Comparison of ENCODE assay signal across 11 cellular contexts in the genomic region with DNA sequence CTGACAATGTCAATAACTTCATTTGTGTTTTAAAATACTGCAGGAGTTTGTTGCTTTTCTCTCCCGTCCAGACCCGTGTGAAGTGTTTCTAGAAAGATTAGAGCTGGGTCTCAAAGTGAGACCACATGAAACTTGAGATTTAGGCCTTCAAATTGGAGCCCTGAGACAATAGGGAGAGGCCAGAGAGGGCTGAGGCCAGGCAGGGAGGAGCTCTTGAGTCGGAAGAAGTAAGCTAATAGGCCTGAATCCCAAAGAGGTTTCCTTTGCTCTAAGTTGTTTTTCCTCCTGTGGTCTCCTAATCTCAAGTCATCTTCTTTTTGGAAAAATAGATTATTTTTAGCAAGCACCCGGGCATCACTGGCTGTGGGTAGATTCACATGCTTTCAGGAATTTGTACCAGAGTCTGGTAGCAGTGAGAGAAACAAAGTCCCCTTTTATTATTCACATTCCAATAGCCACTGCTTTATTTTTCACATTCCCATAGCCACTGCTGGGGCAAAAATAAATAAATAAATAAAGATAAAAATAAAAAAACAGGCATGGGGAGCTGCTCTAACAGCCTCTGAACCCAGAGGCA.
DNase-seq lines count a peak whose midpoint lies in the region; ATAC-seq and TF ChIP-seq lines count a peak whose summit lies in the region.
"Had no signal": no experiment of that assay in that cellular context is flagged by ENCODE, and none has a peak within 500 bp of the region (broad histone marks: within the 10 kb centered on the region; RNA-seq: fewer than 3 reads in every experiment).

No MANE protein-coding gene starts in this region.

- TF ChIP-seq CTCF in DND-41 (IDR thresholded peaks at IDR 0.05; ENCODE audit: borderline replicate concordance, extremely low read depth, low read length, poor library complexity, severe bottlenecking): no peak
- no peak for TF ChIP-seq CTCF in MM.1S (IDR thresholded peaks at IDR 0.05; ENCODE audit: low read length)
- no peak for TF ChIP-seq CTCF in coronary artery (IDR thresholded peaks at IDR 0.05)

- H3K27me3 ChIP-seq in DND-41 (ENCODE audit: insufficient read depth, low read length, poor library complexity) (no peaks in the 10 kb centered on the region), MM.1S (replicated peaks; ENCODE audit: insufficient read depth, low read length) (no peaks in the 10 kb centered on the region)

- H3K4me3 ChIP-seq in DND-41 (ENCODE audit: low read depth in 1 of 2, low read length in 2 of 2) (no peak overlapping the region), MM.1S (ENCODE audit: low read length) (no peak overlapping the region), coronary artery (no peak overlapping the region)
- H3K4me3 ChIP-seq: heart left ventricle, K562 had no signal

- peak; percentile 0; the same call in 2 of the 3 replicates for ATAC-seq in DND-41 (ENCODE audit: insufficient read depth, low read depth)

- H4K20me1 ChIP-seq in DND-41 (ENCODE audit: insufficient read depth, low read length): no peaks in the 10 kb centered on the region
- H4K20me1 ChIP-seq in MM.1S (ENCODE audit: insufficient read depth, low read length): no peaks in the 10 kb centered on the region

- H3K4me2 ChIP-seq in DND-41 (ENCODE audit: insufficient read depth, low read length) (peak overlapping the region; percentile 61), MM.1S (ENCODE audit: low read depth, low read length) (no peak overlapping the region)

- H2AFZ ChIP-seq in DND-41 (ENCODE audit: low read depth, low read length): peak overlapping the region; percentile 73
- peak overlapping the region; percentile 21 for H2AFZ ChIP-seq in MM.1S (ENCODE audit: low read length)

- H3K36me3 ChIP-seq in DND-41 (ENCODE audit: insufficient read depth, low read length) (no peaks in the 10 kb centered on the region), MM.1S (replicated peaks; ENCODE audit: insufficient read depth, low read length) (no peaks in the 10 kb centered on the region)
- H3K36me3 ChIP-seq: heart left ventricle had no signal

- peaks cover 6% of the 10 kb centered on the region; the same call in 1 of the 2 replicates for H3F3A ChIP-seq in MM.1S (ENCODE audit: insufficient read depth, low read length)

- H3K4me1 ChIP-seq in DND-41 (ENCODE audit: insufficient read depth, low read length) (peaks cover 45% of the 10 kb centered on the region), MM.1S (ENCODE audit: low read length) (peaks cover 31% of the 10 kb centered on the region)

- no peaks in the 10 kb centered on the region for H3K9me2 ChIP-seq in MM.1S (replicated peaks; ENCODE audit: insufficient read depth, low read length)

- H3K79me2 ChIP-seq in DND-41 (ENCODE audit: insufficient read depth, low read length): no peaks in the 10 kb centered on the region
- no peaks in the 10 kb centered on the region for H3K79me2 ChIP-seq in MM.1S (ENCODE audit: low read length)

- H3K9ac ChIP-seq in DND-41 (ENCODE audit: low read depth, low read length) (peak overlapping the region; percentile 61), MM.1S (ENCODE audit: low read length) (no peak overlapping the region)

- peak overlapping the region; percentile 98 for H3K27ac ChIP-seq in DND-41 (ENCODE audit: low read length)
- H3K27ac ChIP-seq in MM.1S (ENCODE audit: low read length): peak overlapping the region; percentile 28; the same call in 1 of the 2 replicates
- H3K27ac ChIP-seq in coronary artery: peak overlapping the region; percentile 52 to 90

- DNase-seq in DND-41 (peak; percentile 32), MM.1S (peak; percentile 52), coronary artery (ENCODE audit: low spot score) (peak; percentile 36), pons (ENCODE audit: low spot score) (peak; percentile 13), epidermal melanocyte (ENCODE audit: insufficient read length, low spot score) (no peak), NCI-H2081 treated with DMSO at 0.1 percent for 48 hours (lab: John Stamatoyannopoulos, UW) (no peak), midbrain (lab: John Stamatoyannopoulos, UW) (no peak)
- DNase-seq: H9, NCI-H2107 had no signal

- no peaks in the 10 kb centered on the region for H3K9me3 ChIP-seq in DND-41 (ENCODE audit: insufficient read depth, low read length, severe bottlenecking)
- H3K9me3 ChIP-seq in MM.1S (replicated peaks; ENCODE audit: insufficient read depth, low read length): no peaks in the 10 kb centered on the region
- H3K9me3 ChIP-seq: heart left ventricle had no signal

Comparison
In these comparisons a context has a peak if more than half of its experiments do, and no peak if none do; other contexts are left out.
1. DNase-seq: peak in DND-41 (single experiment), MM.1S (single experiment), coronary artery (single experiment) and pons (single experiment); none in epidermal melanocyte (single experiment), NCI-H2081 treated with DMSO at 0.1 percent for 48 hours (single experiment) and midbrain (single experiment).
2. H3K27ac ChIP-seq: peak in every context shown above with its lines; median percentile 98 in DND-41; 71 in coronary artery; 28 in MM.1S.